ENCODE assay signal across 11 cellular contexts in genomic region chr7:20193242-20193777, GRCh38. TPM values are rescaled to one million over a fixed set of nuclear protein-coding genes. Genes with fewer than 3 reads are reported as not detected.
A peak's percentile ranks its signal among the peaks of the same experiment; 100 is the strongest.
DNase-seq lines count a peak whose midpoint lies in the region; ATAC-seq and FAIRE-seq lines count a peak whose summit lies in the region.
"Had no signal": no experiment of that assay in that cellular context is flagged by ENCODE, and none has a peak within 500 bp of the region (broad histone marks: within the 10 kb centered on the region; RNA-seq: fewer than 3 reads in every experiment).

No MANE protein-coding gene starts in this region.

- FAIRE-seq in endometrium (lab: Jason Lieb, UNC) = peak; percentile 50

- H3K27ac Mint-ChIP-seq in activated CD4-positive, alpha-beta memory T cell treated with anti-CD3 and anti-CD28 coated beads, Interleukin-2, amount 10 ng/mL, durations not matched to agents 7 days and 5 days = no peak overlapping the region

- H3K27me3 Mint-ChIP-seq in activated CD4-positive, alpha-beta memory T cell treated with anti-CD3 and anti-CD28 coated beads, Interleukin-2, amount 10 ng/mL, durations not matched to agents 7 days and 5 days = no peaks in the 10 kb centered on the region

- H3K36me3 Mint-ChIP-seq in activated CD4-positive, alpha-beta memory T cell treated with anti-CD3 and anti-CD28 coated beads, Interleukin-2, amount 10 ng/mL, durations not matched to agents 7 days and 5 days (ENCODE audit: low read depth) = no peaks in the 10 kb centered on the region

- DNase-seq in HuH-7 (ENCODE audit: low spot score) (no peak), DMS53 treated with DMSO at 0.1 percent for 48 hours (lab: John Stamatoyannopoulos, UW; ENCODE audit: unreplicated experiment) (no peak), NCI-H2171 (lab: John Stamatoyannopoulos, UW) (no peak)
- no peak for DNase-seq in activated CD4-positive, alpha-beta memory T cell treated with anti-CD3 and anti-CD28 coated beads, Interleukin-2, amount 10 ng/mL, durations not matched to agents 7 days and 5 days
- DNase-seq: amniotic stem cell, Caco-2, NCI-H446 treated with DMSO at 0.1 percent for 48 hours had no signal

- POLR2A ChIA-PET in activated CD4-positive, alpha-beta memory T cell treated with anti-CD3 and anti-CD28 coated beads, Interleukin-2, amount 10 ng/mL, durations not matched to agents 7 days and 5 days (lab: Charles Lee) = no interaction called here

- ATAC-seq in GM18508 (IDR thresholded peaks at IDR 0.05; ENCODE audit: insufficient read depth, unreplicated experiment) (peak; percentile 60), GM21529 (IDR thresholded peaks at IDR 0.05; ENCODE audit: unreplicated experiment) (peak; percentile 84), HG03196 (IDR thresholded peaks at IDR 0.05; ENCODE audit: unreplicated experiment) (peak; percentile 74)

- peaks cover 5% of the 10 kb centered on the region for H3K9me3 Mint-ChIP-seq in activated CD4-positive, alpha-beta memory T cell treated with anti-CD3 and anti-CD28 coated beads, Interleukin-2, amount 10 ng/mL, durations not matched to agents 7 days and 5 days

- no peaks in the 10 kb centered on the region for H3K4me1 Mint-ChIP-seq in activated CD4-positive, alpha-beta memory T cell treated with anti-CD3 and anti-CD28 coated beads, Interleukin-2, amount 10 ng/mL, durations not matched to agents 7 days and 5 days

- no peak overlapping the region for H3K4me3 Mint-ChIP-seq in activated CD4-positive, alpha-beta memory T cell treated with anti-CD3 and anti-CD28 coated beads, Interleukin-2, amount 10 ng/mL, durations not matched to agents 7 days and 5 days

- CTCF ChIA-PET in activated CD4-positive, alpha-beta memory T cell treated with anti-CD3 and anti-CD28 coated beads, Interleukin-2, amount 10 ng/mL, durations not matched to agents 7 days and 5 days (lab: Charles Lee) = interaction anchor here (1.1 kb wide), 1 partner anchor 10 kb away, joined by 4 read pairs; no protein-coding TSS in a partner anchor

RNA-seq across cellular contexts. Expression of gene MACC1, which starts 23.9 kb away (rescaled TPM):
- under 1 TPM; 0.18 to 0.20 TPM for total RNA-seq in activated CD4-positive, alpha-beta memory T cell treated with anti-CD3 and anti-CD28 coated beads, Interleukin-2, amount 10 ng/mL, durations not matched to agents 7 days and 5 days
